1 cellular context compared by ENCODE assay signal in the genomic region with DNA sequence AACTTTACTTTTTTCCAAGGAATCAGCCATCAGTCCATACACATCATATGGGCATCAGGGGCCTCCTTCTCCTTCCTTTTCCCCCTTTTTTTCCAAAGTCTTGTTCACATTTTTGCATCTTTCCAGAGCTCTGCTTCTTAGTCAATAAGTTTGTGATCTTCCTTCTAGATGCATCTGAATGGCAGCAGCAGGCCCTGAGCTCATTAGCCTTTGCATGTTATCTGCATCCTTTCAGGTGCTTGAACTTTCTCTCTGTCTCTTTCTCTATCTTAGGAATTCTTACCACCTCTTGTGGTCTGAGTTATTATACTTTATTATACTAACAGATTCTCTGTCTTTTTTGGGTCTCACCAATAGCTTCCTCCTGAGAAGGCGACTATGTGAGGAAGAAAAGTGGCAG.
TF ChIP-seq lines count a peak whose summit lies in the region.

No MANE protein-coding gene starts in this region.

TF ChIP-seq in WTC11, 78 proteins besides CTCF, POLR2A, EP300 and RAD21 (continued from another document):
- TF ChIP-seq, protein P1, sequence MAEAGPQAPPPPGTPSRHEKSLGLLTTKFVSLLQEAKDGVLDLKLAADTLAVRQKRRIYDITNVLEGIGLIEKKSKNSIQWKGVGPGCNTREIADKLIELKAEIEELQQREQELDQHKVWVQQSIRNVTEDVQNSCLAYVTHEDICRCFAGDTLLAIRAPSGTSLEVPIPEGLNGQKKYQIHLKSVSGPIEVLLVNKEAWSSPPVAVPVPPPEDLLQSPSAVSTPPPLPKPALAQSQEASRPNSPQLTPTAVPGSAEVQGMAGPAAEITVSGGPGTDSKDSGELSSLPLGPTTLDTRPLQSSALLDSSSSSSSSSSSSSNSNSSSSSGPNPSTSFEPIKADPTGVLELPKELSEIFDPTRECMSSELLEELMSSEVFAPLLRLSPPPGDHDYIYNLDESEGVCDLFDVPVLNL (CRISPR knock-in tag; IDR thresholded peaks at IDR 0.05; ENCODE audit: borderline replicate concordance, low read depth), result no peak
- TF ChIP-seq ELF4 (CRISPR knock-in tag; IDR thresholded peaks at IDR 0.05; ENCODE audit: low read depth) (no peak), IRF2 (CRISPR knock-in tag; IDR thresholded peaks at IDR 0.05; ENCODE audit: borderline replicate concordance, low read depth) (no peak)
